8 cellular contexts compared by ENCODE assay signal in genomic region chr19:6125571-6125989, GRCh38. TPM values are rescaled to one million over a fixed set of nuclear protein-coding genes. Genes with fewer than 3 reads are reported as not detected.
DNase-seq lines count a peak whose midpoint lies in the region; ATAC-seq and TF ChIP-seq lines count a peak whose summit lies in the region.

No MANE protein-coding gene starts in this region.

- peak; percentile 95 for TF ChIP-seq CTCF in GM12865 (IDR thresholded peaks at IDR 0.05; ENCODE audit: insufficient read depth, low read depth, low read length, missing control alignments)
- TF ChIP-seq CTCF in right atrium auricular region (IDR thresholded peaks at IDR 0.05) = peak; percentile 94 to 96
- TF ChIP-seq CTCF in spleen (IDR thresholded peaks at IDR 0.05 in 8 of 11, conservative IDR thresholded peaks at IDR 0.05 in 3 of 11) = peak; percentile 81 to 96 (median 94)

- H3K36me3 ChIP-seq in right atrium auricular region (no peaks in the 10 kb centered on the region), spleen (no peaks in the 10 kb centered on the region)

- no peaks in the 10 kb centered on the region for H3K36me3 Mint-ChIP-seq in activated naive CD8-positive, alpha-beta T cell treated with anti-CD3 and anti-CD28 coated beads, Interleukin-2, amount 50 U/mL, for 24 hours (ENCODE audit: low read depth)

- H3K27me3 ChIP-seq in right atrium auricular region (no peaks in the 10 kb centered on the region), spleen (replicated peaks in 1 of 7) (peaks cover 0 to 5% (median 0%) of the 10 kb centered on the region in 7 donors)

- H3K27me3 Mint-ChIP-seq in activated naive CD8-positive, alpha-beta T cell treated with anti-CD3 and anti-CD28 coated beads, Interleukin-2, amount 50 U/mL, for 24 hours = no peaks in the 10 kb centered on the region

- H3K4me3 ChIP-seq in GM12865 (ENCODE audit: low read depth, low read length) = no peak overlapping the region
- H3K4me3 ChIP-seq in right atrium auricular region = no peak overlapping the region
- H3K4me3 ChIP-seq in spleen = no peak overlapping the region

- peaks cover 3% of the 10 kb centered on the region for H3K9me3 Mint-ChIP-seq in activated naive CD8-positive, alpha-beta T cell treated with anti-CD3 and anti-CD28 coated beads, Interleukin-2, amount 50 U/mL, for 24 hours

- intact Hi-C loops in spleen (cut with DNase I; ENCODE audit: low total_unique reads) = loop anchor here (2.0 kb wide), 1 partner anchor 77 kb away; no protein-coding TSS in a partner anchor

- WGBS in spleen, 5 donors = 28 to 36% (median 29%) methylated on average over 6 of the region's 6 CpGs

- H3K27ac ChIP-seq in right atrium auricular region = no peak overlapping the region
- no peak overlapping the region for H3K27ac ChIP-seq in spleen

- no peak for TF ChIP-seq POLR2A in spleen (IDR thresholded peaks at IDR 0.05)

- peak; percentile 72 for ATAC-seq in activated naive CD8-positive, alpha-beta T cell treated with anti-CD3 and anti-CD28 coated beads, Interleukin-2, amount 50 U/mL, for 24 hours
- no peak for ATAC-seq in GM21515 (IDR thresholded peaks at IDR 0.05; ENCODE audit: unreplicated experiment)

- H3K4me1 Mint-ChIP-seq in activated naive CD8-positive, alpha-beta T cell treated with anti-CD3 and anti-CD28 coated beads, Interleukin-2, amount 50 U/mL, for 24 hours = no peaks in the 10 kb centered on the region

- H3K27ac Mint-ChIP-seq in activated naive CD8-positive, alpha-beta T cell treated with anti-CD3 and anti-CD28 coated beads, Interleukin-2, amount 50 U/mL, for 24 hours = no peak overlapping the region

- H3K4me3 Mint-ChIP-seq in activated naive CD8-positive, alpha-beta T cell treated with anti-CD3 and anti-CD28 coated beads, Interleukin-2, amount 50 U/mL, for 24 hours = no peak overlapping the region

- H3K9me3 ChIP-seq in right atrium auricular region = peaks cover 0 to 7% of the 10 kb centered on the region in 2 donors
- peaks cover 0 to 19% (median 12%) of the 10 kb centered on the region in 8 donors for H3K9me3 ChIP-seq in spleen

- H3K4me1 ChIP-seq in right atrium auricular region = no peaks in the 10 kb centered on the region
- no peaks in the 10 kb centered on the region for H3K4me1 ChIP-seq in spleen

- DNase-seq in GM12865 (ENCODE audit: low read depth) (peak; percentile 86), NCI-H1436 treated with DMSO at 0.1 percent for 48 hours (lab: John Stamatoyannopoulos, UW) (peak; percentile 52), T follicular helper cell (ENCODE audit: low read depth) (peak; percentile 48), right atrium auricular region (ENCODE audit: low spot score) (peak; percentile 72), spleen (no peak), cerebellum (ENCODE audit: low spot score) (no peak)
- peak; percentile 50 for DNase-seq in activated naive CD8-positive, alpha-beta T cell treated with anti-CD3 and anti-CD28 coated beads, Interleukin-2, amount 50 U/mL, for 24 hours

RNA-seq across cellular contexts. Expression of gene ACSBG2, which starts 9.9 kb away (rescaled TPM):
- not detected for total RNA-seq in right atrium auricular region
- total RNA-seq in spleen = not detected
- polyA plus RNA-seq in spleen = under 1 TPM in 1 of 3 donors, not detected in 2; 0.22 TPM
- not detected for total RNA-seq in cerebellum

RNA-seq across cellular contexts. Expression of gene RFX2, which starts 15.3 kb away (rescaled TPM):
- 10 to 100 TPM; 12.7 to 16.1 TPM for total RNA-seq in right atrium auricular region
- 10 to 100 TPM in 4 of 7 donors, 1 to 10 TPM in 3; 6.4 to 15.8 (median 11.1) TPM for total RNA-seq in spleen
- polyA plus RNA-seq in spleen = 1 to 10 TPM; 1.1 to 3.2 (median 2.8) TPM
- total RNA-seq in cerebellum = 11.4 TPM

Comparison
In these comparisons a context has a peak if more than half of its experiments do, and no peak if none do; other contexts are left out.
1. DNase-seq: peak in GM12865 (single experiment), NCI-H1436 treated with DMSO at 0.1 percent for 48 hours (single experiment), T follicular helper cell (single experiment), activated naive CD8-positive, alpha-beta T cell treated with anti-CD3 and anti-CD28 coated beads, Interleukin-2, amount 50 U/mL, for 24 hours (single experiment) and right atrium auricular region (single experiment); none in spleen (single experiment) and cerebellum (single experiment).
2. Peak in every context shown above with its lines, with median percentiles within 50 percentile points of each other: CTCF ChIP-seq.